ENCODE assay signal across 26 cellular contexts in genomic region chr18:59340817-59341216, GRCh38. TPM values are rescaled to one million over a fixed set of nuclear protein-coding genes. Genes with fewer than 3 reads are reported as not detected.
DNase-seq lines count a peak whose midpoint lies in the region; ATAC-seq and TF ChIP-seq lines count a peak whose summit lies in the region.
"Had no signal": no experiment of that assay in that cellular context is flagged by ENCODE, and none has a peak within 500 bp of the region (broad histone marks: within the 10 kb centered on the region; RNA-seq: fewer than 3 reads in every experiment).

No MANE protein-coding gene starts in this region.

- peak overlapping the region; percentile 56 for H3K27ac Mint-ChIP-seq in T-helper 2 cell treated with Interferon-gamma antibody and Interleukin-4, amounts not matched to agents 5 μg/mL and 100 μg/mL, for 36 hours
- peak overlapping the region; percentile 7 to 42 for H3K27ac Mint-ChIP-seq in natural killer cell treated with Interleukin-12 subunit alpha and Interleukin-12 subunit beta and Interleukin-15 and Interleukin-18, amount 100 ng/mL, for 72 hours
- H3K27ac Mint-ChIP-seq in natural killer cell: no peak overlapping the region
- peak overlapping the region; percentile 34 for H3K27ac Mint-ChIP-seq in activated T-helper 17 cell treated with anti-CD3 and anti-CD28 coated beads, Interleukin-2, amount 50 U/mL, for 72 hours
- H3K27ac Mint-ChIP-seq: memory B cell had no signal

- DNase-seq in T-helper 2 cell treated with Interferon-gamma antibody and Interleukin-4, amounts not matched to agents 5 μg/mL and 100 μg/mL, for 36 hours (ENCODE audit: low spot score): no peak
- DNase-seq in T-helper 2 cell (no peak), natural killer cell (no peak), NCI-H526 treated with DMSO at 0.1 percent for 48 hours (lab: John Stamatoyannopoulos, UW) (no peak), A673 (ENCODE audit: low spot score) (no peak), NCI-H187 treated with DMSO at 0.1 percent for 48 hours (lab: John Stamatoyannopoulos, UW) (no peak)
- no peak for DNase-seq in natural killer cell treated with Interleukin-12 subunit alpha and Interleukin-12 subunit beta and Interleukin-15 and Interleukin-18, amount 100 ng/mL, for 72 hours (ENCODE audit: low spot score)
- DNase-seq: activated CD4-positive, CD25-positive, alpha-beta regulatory T cell; COR-L47; cortex of kidney; glutamatergic neuron; NCI-H510A; RPMI8226; stimulated activated CD4-positive, alpha-beta T cell treated with anti-CD3 and anti-CD28 coated beads, Interleukin-4, amount 100 ng/mL, for 1 hour; T-helper 9 cell; trophoblast cell had no signal

- no peaks in the 10 kb centered on the region for H3K4me1 ChIP-seq in A673 (ENCODE audit: insufficient read depth, low read length, poor library complexity, severe bottlenecking)

- H3K4me3 ChIP-seq in A673 (ENCODE audit: low read depth, low read length, poor library complexity, severe bottlenecking): no peak overlapping the region
- H3K4me3 ChIP-seq: SK-N-MC, smooth muscle cell had no signal

- no peak for TF ChIP-seq CTCF in natural killer cell (IDR thresholded peaks at IDR 0.05)
- no peak for TF ChIP-seq CTCF in A673 (conservative IDR thresholded peaks at IDR 0.05; ENCODE audit: low read depth, low read length)

- BruUV-seq in A673 (replicated peaks; lab: Mats Ljungman, UMichigan): no TSS peak

- H3K36me3 ChIP-seq in A673 (ENCODE audit: insufficient read depth, low read length, poor library complexity, severe bottlenecking): peaks cover 100% of the 10 kb centered on the region

- no peaks in the 10 kb centered on the region for H3K27me3 Mint-ChIP-seq in T-helper 2 cell treated with Interferon-gamma antibody and Interleukin-4, amounts not matched to agents 5 μg/mL and 100 μg/mL, for 36 hours (ENCODE audit: low read depth)
- no peaks in the 10 kb centered on the region for H3K27me3 Mint-ChIP-seq in natural killer cell treated with Interleukin-12 subunit alpha and Interleukin-12 subunit beta and Interleukin-15 and Interleukin-18, amount 100 ng/mL, for 72 hours
- no peaks in the 10 kb centered on the region for H3K27me3 Mint-ChIP-seq in natural killer cell (ENCODE audit: low read depth in 2 of 2)
- H3K27me3 Mint-ChIP-seq in activated T-helper 17 cell treated with anti-CD3 and anti-CD28 coated beads, Interleukin-2, amount 50 U/mL, for 72 hours: no peaks in the 10 kb centered on the region
- H3K27me3 Mint-ChIP-seq: memory B cell had no signal

- H3K4me1 Mint-ChIP-seq in T-helper 2 cell treated with Interferon-gamma antibody and Interleukin-4, amounts not matched to agents 5 μg/mL and 100 μg/mL, for 36 hours (ENCODE audit: low read depth): peaks cover 31% of the 10 kb centered on the region
- peaks cover 31 to 41% of the 10 kb centered on the region in 2 donors for H3K4me1 Mint-ChIP-seq in natural killer cell treated with Interleukin-12 subunit alpha and Interleukin-12 subunit beta and Interleukin-15 and Interleukin-18, amount 100 ng/mL, for 72 hours (ENCODE audit: low read depth in 2 of 2)
- peaks cover 17 to 36% of the 10 kb centered on the region in 2 donors for H3K4me1 Mint-ChIP-seq in natural killer cell
- peaks cover 36% of the 10 kb centered on the region for H3K4me1 Mint-ChIP-seq in activated T-helper 17 cell treated with anti-CD3 and anti-CD28 coated beads, Interleukin-2, amount 50 U/mL, for 72 hours

- H3K4me3 Mint-ChIP-seq in T-helper 2 cell treated with Interferon-gamma antibody and Interleukin-4, amounts not matched to agents 5 μg/mL and 100 μg/mL, for 36 hours: peak overlapping the region; percentile 27
- H3K4me3 Mint-ChIP-seq in natural killer cell treated with Interleukin-12 subunit alpha and Interleukin-12 subunit beta and Interleukin-15 and Interleukin-18, amount 100 ng/mL, for 72 hours: peak overlapping the region; percentile 13
- no peak overlapping the region for H3K4me3 Mint-ChIP-seq in natural killer cell
- peak overlapping the region; percentile 43 for H3K4me3 Mint-ChIP-seq in activated T-helper 17 cell treated with anti-CD3 and anti-CD28 coated beads, Interleukin-2, amount 50 U/mL, for 72 hours
- H3K4me3 Mint-ChIP-seq: memory B cell had no signal

- H3K27ac ChIP-seq in A673 (ENCODE audit: low read depth, low read length, poor library complexity, severe bottlenecking): no peak overlapping the region
- H3K27ac ChIP-seq: 22Rv1, SK-N-MC had no signal

- H3K9me3 ChIP-seq in A673 (ENCODE audit: low read depth, low read length, poor library complexity, severe bottlenecking): peaks cover 32% of the 10 kb centered on the region

- H3K27me3 ChIP-seq in A673 (replicated peaks; ENCODE audit: insufficient read depth, low read depth, low read length, poor library complexity): no peaks in the 10 kb centered on the region

- peaks cover 90% of the 10 kb centered on the region for H3K36me3 Mint-ChIP-seq in T-helper 2 cell treated with Interferon-gamma antibody and Interleukin-4, amounts not matched to agents 5 μg/mL and 100 μg/mL, for 36 hours (ENCODE audit: low read depth)
- H3K36me3 Mint-ChIP-seq in natural killer cell treated with Interleukin-12 subunit alpha and Interleukin-12 subunit beta and Interleukin-15 and Interleukin-18, amount 100 ng/mL, for 72 hours: peaks cover 78% of the 10 kb centered on the region
- peaks cover 67% of the 10 kb centered on the region for H3K36me3 Mint-ChIP-seq in natural killer cell
- peaks cover 100% of the 10 kb centered on the region for H3K36me3 Mint-ChIP-seq in activated T-helper 17 cell treated with anti-CD3 and anti-CD28 coated beads, Interleukin-2, amount 50 U/mL, for 72 hours (ENCODE audit: low read depth)

- POLR2A ChIA-PET in A673 (lab: Charles Lee; ENCODE audit: low non-redundant PET): no interaction called here

- H3K9me3 Mint-ChIP-seq in T-helper 2 cell treated with Interferon-gamma antibody and Interleukin-4, amounts not matched to agents 5 μg/mL and 100 μg/mL, for 36 hours: peaks cover 24% of the 10 kb centered on the region
- H3K9me3 Mint-ChIP-seq in natural killer cell treated with Interleukin-12 subunit alpha and Interleukin-12 subunit beta and Interleukin-15 and Interleukin-18, amount 100 ng/mL, for 72 hours: no peaks in the 10 kb centered on the region
- peaks cover 7% of the 10 kb centered on the region in 2 donors for H3K9me3 Mint-ChIP-seq in natural killer cell
- peaks cover 12% of the 10 kb centered on the region for H3K9me3 Mint-ChIP-seq in activated T-helper 17 cell treated with anti-CD3 and anti-CD28 coated beads, Interleukin-2, amount 50 U/mL, for 72 hours

- peak in 1 of 2 donors; percentile 46 for ATAC-seq in natural killer cell treated with Interleukin-12 subunit alpha and Interleukin-12 subunit beta and Interleukin-15 and Interleukin-18, amount 100 ng/mL, for 72 hours
- ATAC-seq in natural killer cell: no peak
- peak; percentile 88 for ATAC-seq in activated T-helper 17 cell treated with anti-CD3 and anti-CD28 coated beads, Interleukin-2, amount 50 U/mL, for 72 hours (replicated peaks)
- ATAC-seq: HepG2 had no signal

- CTCF ChIA-PET in A673 (lab: Charles Lee): interaction anchor here (0.5 kb wide), 1 partner anchor 31 kb away, joined by 10 read pairs; no protein-coding TSS in a partner anchor

- intact Hi-C loops in natural killer cell (cut with micrococcal nuclease): no loop called here
- intact Hi-C loops in A673 (cut with micrococcal nuclease; ENCODE audit: unreplicated experiment): no loop called here

RNA-seq across cellular contexts. Expression of gene LMAN1, which starts 18.2 kb away (rescaled TPM):
- 100 to 1,000 TPM; 124 to 146 TPM for total RNA-seq in natural killer cell treated with Interleukin-12 subunit alpha and Interleukin-12 subunit beta and Interleukin-15 and Interleukin-18, amount 100 ng/mL, for 72 hours
- total RNA-seq in natural killer cell: 10 to 100 TPM; 50.1 to 58.3 (median 57.6) TPM
- 100 to 1,000 TPM; 134 to 245 TPM for total RNA-seq in activated T-helper 17 cell treated with anti-CD3 and anti-CD28 coated beads, Interleukin-2, amount 50 U/mL, for 72 hours
- total RNA-seq in A673 (2021): 105 and 106 TPM in 2 replicates

RNA-seq across cellular contexts. Expression of gene CPLX4, which starts 22.4 kb away (rescaled TPM):
- not detected for total RNA-seq in natural killer cell treated with Interleukin-12 subunit alpha and Interleukin-12 subunit beta and Interleukin-15 and Interleukin-18, amount 100 ng/mL, for 72 hours
- total RNA-seq in natural killer cell (not detected), A673 (2021) (not detected in 2 replicates)
- total RNA-seq in activated T-helper 17 cell treated with anti-CD3 and anti-CD28 coated beads, Interleukin-2, amount 50 U/mL, for 72 hours: not detected
- total RNA-seq: bronchial epithelial cell, Daoy, H4, HepG2, renal cortical epithelial cell, smooth muscle cell had no signal

Comparison
In these comparisons a context has a peak if more than half of its experiments do, and no peak if none do; other contexts are left out.
1. H3K27ac Mint-ChIP-seq: peak in T-helper 2 cell treated with Interferon-gamma antibody and Interleukin-4, amounts not matched to agents 5 μg/mL and 100 μg/mL, for 36 hours (single experiment), natural killer cell treated with Interleukin-12 subunit alpha and Interleukin-12 subunit beta and Interleukin-15 and Interleukin-18, amount 100 ng/mL, for 72 hours (2 of 2) and activated T-helper 17 cell treated with anti-CD3 and anti-CD28 coated beads, Interleukin-2, amount 50 U/mL, for 72 hours (single experiment); none in natural killer cell (0 of 2).